Comparison of ENCODE assay signal across 18 cellular contexts in the genomic region with DNA sequence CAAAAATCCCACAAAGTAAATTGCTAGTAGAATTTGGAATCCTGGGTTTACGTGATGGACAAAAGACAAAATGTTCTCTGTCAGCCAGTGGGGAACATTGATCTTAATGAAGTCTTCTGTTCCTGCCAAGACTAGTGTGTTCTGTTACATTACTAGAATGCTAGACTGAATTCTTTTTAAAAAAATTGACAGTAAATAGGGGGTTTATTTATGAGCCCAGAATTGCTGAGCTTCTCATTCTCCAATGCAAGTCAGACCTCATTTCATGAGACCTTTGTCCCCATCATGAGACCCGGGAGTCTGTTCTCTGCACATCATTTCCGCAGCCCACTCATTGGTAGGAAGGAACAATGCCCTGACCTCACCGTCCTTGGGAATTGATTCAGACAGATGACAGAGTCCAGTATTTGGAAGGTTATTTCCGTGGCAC.
DNase-seq lines count a peak whose midpoint lies in the region; ATAC-seq and TF ChIP-seq lines count a peak whose summit lies in the region.
"Had no signal": no experiment of that assay in that cellular context is flagged by ENCODE, and none has a peak within 500 bp of the region (broad histone marks: within the 10 kb centered on the region; RNA-seq: fewer than 3 reads in every experiment).

No MANE protein-coding gene starts in this region.

- peaks cover 1% of the 10 kb centered on the region for H3K9me3 Mint-ChIP-seq in activated naive CD4-positive, alpha-beta T cell treated with anti-CD3 and anti-CD28 coated beads for 36 hours

- H3K4me3 Mint-ChIP-seq in activated naive CD4-positive, alpha-beta T cell treated with anti-CD3 and anti-CD28 coated beads for 36 hours: no peak overlapping the region
- H3K4me3 Mint-ChIP-seq: naive B cell, T-cell had no signal

- no peak for ATAC-seq in RWPE2 (ENCODE audit: low read depth)
- no peak for ATAC-seq in HG02970 (IDR thresholded peaks at IDR 0.05; ENCODE audit: low FRiP score, unreplicated experiment)
- ATAC-seq in HG02588 (IDR thresholded peaks at IDR 0.05; ENCODE audit: unreplicated experiment): no peak
- ATAC-seq: T-cell had no signal

- TF ChIP-seq POLR2A in spleen (IDR thresholded peaks at IDR 0.05): no peak

- H3K36me3 ChIP-seq in RWPE2 (ENCODE audit: low read depth) (peaks cover 75% of the 10 kb centered on the region), spleen (peaks cover 3 to 87% (median 26%) of the 10 kb centered on the region in 6 donors)

- H3K4me1 ChIP-seq in RWPE2 (ENCODE audit: insufficient read depth, poor library complexity, severe bottlenecking): peaks cover 19% of the 10 kb centered on the region
- H3K4me1 ChIP-seq in spleen: peaks cover 0 to 66% (median 22%) of the 10 kb centered on the region in 6 donors

- TF ChIP-seq CTCF in RWPE2 (IDR thresholded peaks at IDR 0.05; ENCODE audit: poor library complexity, severe bottlenecking): no peak
- no peak for TF ChIP-seq CTCF in spleen (IDR thresholded peaks at IDR 0.05 in 8 of 11, conservative IDR thresholded peaks at IDR 0.05 in 3 of 11)

- intact Hi-C loops in spleen (cut with DNase I; ENCODE audit: low total_unique reads): no loop called here
- intact Hi-C loops in activated naive CD4-positive, alpha-beta T cell treated with anti-CD3 and anti-CD28 coated beads for 36 hours (cut with micrococcal nuclease): no loop called here

- peaks cover 6% of the 10 kb centered on the region for H3K4me1 Mint-ChIP-seq in activated naive CD4-positive, alpha-beta T cell treated with anti-CD3 and anti-CD28 coated beads for 36 hours (ENCODE audit: low read depth)

- H3K9me3 ChIP-seq in RWPE2 (ENCODE audit: severe bottlenecking): no peaks in the 10 kb centered on the region
- H3K9me3 ChIP-seq in spleen: no peaks in the 10 kb centered on the region
- H3K9me3 ChIP-seq: transverse colon had no signal

- no peak for DNase-seq in RWPE2 (ENCODE audit: low spot score)
- DNase-seq in dermis microvascular lymphatic vessel endothelial cell (ENCODE audit: low read depth in 2 of 2): peak; percentile 78 to 92
- peak; percentile 20 for DNase-seq in kidney tubule cell (ENCODE audit: low spot score)
- no peak for DNase-seq in spleen
- DNase-seq in GF-D8 (lab: John Stamatoyannopoulos, UW): no peak
- DNase-seq in activated naive CD4-positive, alpha-beta T cell treated with anti-CD3 and anti-CD28 coated beads for 36 hours: no peak
- DNase-seq: activated CD4-positive, alpha-beta T cell treated with anti-CD3 and anti-CD28 coated beads for 1 hour; activated CD8-positive, alpha-beta memory T cell treated with anti-CD3 and anti-CD28 coated beads, Interleukin-2, amount 50 U/mL, for 48 hours; activated naive CD4-positive, alpha-beta T cell treated with anti-CD3 and anti-CD28 coated beads, Interleukin-2, amount 50 U/mL, for 16 hours; hippocampal formation; naive B cell; NCI-H82; stimulated activated CD4-positive, alpha-beta T cell treated with anti-CD3 and anti-CD28 coated beads, Interleukin-2, amount 100 ng/mL, for 24 hours; T-cell; transverse colon had no signal

- H3K27ac ChIP-seq in RWPE2 (ENCODE audit: poor library complexity, severe bottlenecking) (peak overlapping the region; percentile 76), spleen (peak overlapping the region in 7 of 8 donors; percentile 60 to 79 (median 71))

- CTCF ChIA-PET in activated naive CD4-positive, alpha-beta T cell treated with anti-CD3 and anti-CD28 coated beads for 36 hours (lab: Charles Lee): no interaction called here

- no peak overlapping the region for H3K4me3 ChIP-seq in RWPE2 (ENCODE audit: severe bottlenecking)
- no peak overlapping the region for H3K4me3 ChIP-seq in spleen
- H3K4me3 ChIP-seq: transverse colon had no signal

- no peak overlapping the region for H3K27ac Mint-ChIP-seq in activated naive CD4-positive, alpha-beta T cell treated with anti-CD3 and anti-CD28 coated beads for 36 hours
- H3K27ac Mint-ChIP-seq: progenitor cell of endocrine pancreas, T-cell had no signal

- H3K27me3 ChIP-seq in RWPE2 (ENCODE audit: insufficient read depth, poor library complexity, severe bottlenecking) (no peaks in the 10 kb centered on the region), spleen (replicated peaks in 1 of 7) (no peaks in the 10 kb centered on the region)
- H3K27me3 ChIP-seq: transverse colon had no signal

- no peaks in the 10 kb centered on the region for H3K27me3 Mint-ChIP-seq in activated naive CD4-positive, alpha-beta T cell treated with anti-CD3 and anti-CD28 coated beads for 36 hours (ENCODE audit: low read depth)
- H3K27me3 Mint-ChIP-seq: naive B cell, progenitor cell of endocrine pancreas, T-cell had no signal

- 60 to 81% (median 68%) methylated on average over 5 of the region's 5 CpGs for WGBS in spleen, 5 donors

- no peaks in the 10 kb centered on the region for H3K36me3 Mint-ChIP-seq in activated naive CD4-positive, alpha-beta T cell treated with anti-CD3 and anti-CD28 coated beads for 36 hours (ENCODE audit: low read depth)
- H3K36me3 Mint-ChIP-seq: T-cell had no signal

Comparison
In these comparisons a context has a peak if more than half of its experiments do, and no peak if none do; other contexts are left out.
1. DNase-seq: peak in dermis microvascular lymphatic vessel endothelial cell (2 of 2) and kidney tubule cell (single experiment); none in RWPE2 (single experiment), spleen (single experiment), GF-D8 (single experiment) and activated naive CD4-positive, alpha-beta T cell treated with anti-CD3 and anti-CD28 coated beads for 36 hours (single experiment).